In genomic region chr11:65911682-65912568, GRCh38 we compare ENCODE assay signal across 1 cellular context.
A peak's percentile ranks its signal among the peaks of the same experiment; 100 is the strongest.
TF ChIP-seq lines count a peak whose summit lies in the region.

No MANE protein-coding gene starts in this region.

TF ChIP-seq in H1, 55 proteins besides CTCF, POLR2A, EP300 and RAD21:
- TF ChIP-seq SP1 (IDR thresholded peaks at IDR 0.05; ENCODE audit: low read depth, low read length), result peak; percentile 13; the same call in 1 of the 2 replicates
- no peak for TF ChIP-seq TBP (IDR thresholded peaks at IDR 0.05; ENCODE audit: low read depth, low read length)
- TF ChIP-seq TAF7 (optimal IDR thresholded peaks at IDR 0.05; ENCODE audit: borderline replicate concordance, low read depth, low read length), result no peak
- 0 out of 2 replicates have a peak, but pooled peaks have one; percentile 12 for TF ChIP-seq CREB1 (IDR thresholded peaks at IDR 0.05)
- TF ChIP-seq TAF1 (IDR thresholded peaks at IDR 0.05; ENCODE audit: low read depth, low read length), result 0 out of 2 replicates have a peak, but pooled peaks have one; percentile 16
- peak; percentile 39; the same call in 1 of the 2 replicates for TF ChIP-seq RFX5 (IDR thresholded peaks at IDR 0.05; ENCODE audit: borderline replicate concordance, low read depth, low read length)
- 0 out of 4 replicates have a peak, but pooled peaks of 1 of the 2 experiments have one; percentile 35 for TF ChIP-seq SIN3A (conservative IDR thresholded peaks at IDR 0.05 in 1 of 2, IDR thresholded peaks at IDR 0.05 in 1 of 2; ENCODE audit: low read depth in 1 of 2, low read length in 2 of 2)
- TF ChIP-seq, protein P1, sequence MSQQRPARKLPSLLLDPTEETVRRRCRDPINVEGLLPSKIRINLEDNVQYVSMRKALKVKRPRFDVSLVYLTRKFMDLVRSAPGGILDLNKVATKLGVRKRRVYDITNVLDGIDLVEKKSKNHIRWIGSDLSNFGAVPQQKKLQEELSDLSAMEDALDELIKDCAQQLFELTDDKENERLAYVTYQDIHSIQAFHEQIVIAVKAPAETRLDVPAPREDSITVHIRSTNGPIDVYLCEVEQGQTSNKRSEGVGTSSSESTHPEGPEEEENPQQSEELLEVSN (IDR thresholded peaks at IDR 0.05), result peak; percentile 98
- TF ChIP-seq, protein P2, sequence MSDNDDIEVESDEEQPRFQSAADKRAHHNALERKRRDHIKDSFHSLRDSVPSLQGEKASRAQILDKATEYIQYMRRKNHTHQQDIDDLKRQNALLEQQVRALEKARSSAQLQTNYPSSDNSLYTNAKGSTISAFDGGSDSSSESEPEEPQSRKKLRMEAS (IDR thresholded peaks at IDR 0.05), result peak; percentile 69
- TF ChIP-seq YY1 (IDR thresholded peaks at IDR 0.05; ENCODE audit: low read depth, low read length), result 0 out of 2 replicates have a peak, but pooled peaks have one; percentile 28
